Comparison of ENCODE assay signal across 1 cellular context in genomic region chr13:110914293-110915056, GRCh38.
A peak's percentile ranks its signal among the peaks of the same experiment; 100 is the strongest.
TF ChIP-seq lines count a peak whose summit lies in the region.

No MANE protein-coding gene starts in this region.

TF ChIP-seq in HepG2, 621 proteins besides CTCF, POLR2A, EP300 and RAD21 (continued from another document and continues in another):
- no peak for TF ChIP-seq MAFK (conservative IDR thresholded peaks at IDR 0.05 in 1 of 2, IDR thresholded peaks at IDR 0.05 in 1 of 2; ENCODE audit: low read length in 2 of 2)
- 0 out of 2 replicates have a peak, but pooled peaks have one; percentile 18 for TF ChIP-seq HNF1B (CRISPR knock-in tag; IDR thresholded peaks at IDR 0.05)
- peak; percentile 28 for TF ChIP-seq ZNF768 (CRISPR knock-in tag; IDR thresholded peaks at IDR 0.05)
- TF ChIP-seq ZNF776 (CRISPR knock-in tag; IDR thresholded peaks at IDR 0.05), result peak; percentile 97
- no peak for TF ChIP-seq GLI4 (CRISPR knock-in tag; IDR thresholded peaks at IDR 0.05; ENCODE audit: borderline replicate concordance)
- TF ChIP-seq CBX2 (IDR thresholded peaks at IDR 0.05; ENCODE audit: low read depth, low read length), result no peak
- no peak for TF ChIP-seq CBX2 (CRISPR knock-in tag; IDR thresholded peaks at IDR 0.05; ENCODE audit: low read depth)
- peak; percentile 37; the same call in 1 of the 2 replicates for TF ChIP-seq MED13 (CRISPR knock-in tag; IDR thresholded peaks at IDR 0.05)
- TF ChIP-seq JDP2 (CRISPR knock-in tag; IDR thresholded peaks at IDR 0.05; ENCODE audit: borderline replicate concordance), result peak; percentile 47; the same call in 1 of the 2 replicates
- TF ChIP-seq WIZ (CRISPR knock-in tag; IDR thresholded peaks at IDR 0.05), result peak; percentile 85; the same call in 1 of the 2 replicates
- peak; percentile 22; the same call in 1 of the 2 replicates for TF ChIP-seq ZMAT3 (CRISPR knock-in tag; conservative IDR thresholded peaks at IDR 0.05)
- 0 out of 2 replicates have a peak, but pooled peaks have one; percentile 25 for TF ChIP-seq ZNF850 (CRISPR knock-in tag; conservative IDR thresholded peaks at IDR 0.05)
- 0 out of 2 replicates have a peak, but pooled peaks have one; percentile 37 for TF ChIP-seq RNF2 (conservative IDR thresholded peaks at IDR 0.05; ENCODE audit: low read depth)
- TF ChIP-seq HOXA3 (CRISPR knock-in tag; IDR thresholded peaks at IDR 0.05), result peak; percentile 31; the same call in 1 of the 2 replicates
- no peak for TF ChIP-seq TFAP4 (IDR thresholded peaks at IDR 0.05; ENCODE audit: borderline replicate concordance, low read depth)
- no peak for TF ChIP-seq ZUFSP (CRISPR knock-in tag; IDR thresholded peaks at IDR 0.05; ENCODE audit: borderline replicate concordance)
- no peak for TF ChIP-seq MZF1 (CRISPR knock-in tag; IDR thresholded peaks at IDR 0.05; ENCODE audit: borderline replicate concordance)
- peak; percentile 83 for TF ChIP-seq KDM2A (CRISPR knock-in tag; IDR thresholded peaks at IDR 0.05; ENCODE audit: borderline replicate concordance, low read depth)
- TF ChIP-seq ZNF549 (CRISPR knock-in tag; IDR thresholded peaks at IDR 0.05), result peak; percentile 26; the same call in 1 of the 2 replicates
- peak; percentile 95 for TF ChIP-seq RBFOX2 (IDR thresholded peaks at IDR 0.05; ENCODE audit: low read depth, low read length)
- no peak for TF ChIP-seq ZHX2 (IDR thresholded peaks at IDR 0.05; ENCODE audit: low read depth)
- TF ChIP-seq ZHX2 (CRISPR knock-in tag; IDR thresholded peaks at IDR 0.05; ENCODE audit: borderline replicate concordance), result no peak
- TF ChIP-seq IRF9 (CRISPR knock-in tag; IDR thresholded peaks at IDR 0.05; ENCODE audit: borderline replicate concordance), result 0 out of 2 replicates have a peak, but pooled peaks have one; percentile 50
- TF ChIP-seq ZBTB37 (CRISPR knock-in tag; IDR thresholded peaks at IDR 0.05), result no peak
- TF ChIP-seq ZNF598 (CRISPR knock-in tag; IDR thresholded peaks at IDR 0.05; ENCODE audit: borderline replicate concordance), result 0 out of 2 replicates have a peak, but pooled peaks have one; percentile 64
- TF ChIP-seq RERE (CRISPR knock-in tag; IDR thresholded peaks at IDR 0.05; ENCODE audit: low read depth), result no peak
- TF ChIP-seq ZNF382 (CRISPR knock-in tag; IDR thresholded peaks at IDR 0.05; ENCODE audit: borderline replicate concordance), result no peak
- TF ChIP-seq ATF7 (IDR thresholded peaks at IDR 0.05), result no peak
- TF ChIP-seq ATF7 (CRISPR knock-in tag; IDR thresholded peaks at IDR 0.05), result no peak
- peak; percentile 66; the same call in 1 of the 2 replicates for TF ChIP-seq MYC (CRISPR knock-in tag; IDR thresholded peaks at IDR 0.05; ENCODE audit: borderline replicate concordance)
- peak; percentile 64; the same call in 1 of the 2 replicates for TF ChIP-seq ZNF180 (CRISPR knock-in tag; IDR thresholded peaks at IDR 0.05; ENCODE audit: borderline replicate concordance, low read depth)
- TF ChIP-seq MLLT10 (CRISPR knock-in tag; IDR thresholded peaks at IDR 0.05), result no peak
- no peak for TF ChIP-seq FOXK2 (IDR thresholded peaks at IDR 0.05)
- peak; percentile 50; the same call in 1 of the 2 replicates for TF ChIP-seq ZNF567 (CRISPR knock-in tag; IDR thresholded peaks at IDR 0.05; ENCODE audit: borderline replicate concordance)
- peak; percentile 69 for TF ChIP-seq SRY (CRISPR knock-in tag; IDR thresholded peaks at IDR 0.05)
- TF ChIP-seq MTF2 (CRISPR knock-in tag; IDR thresholded peaks at IDR 0.05; ENCODE audit: borderline replicate concordance), result no peak
- TF ChIP-seq ZNF430 (CRISPR knock-in tag; IDR thresholded peaks at IDR 0.05), result peak; percentile 31
